Comparison of ENCODE assay signal across 20 cellular contexts in genomic region chr21:27954806-27955205, GRCh38.
A peak's percentile ranks its signal among the peaks of the same experiment; 100 is the strongest.
DNase-seq lines count a peak whose midpoint lies in the region; ATAC-seq, FAIRE-seq and TF ChIP-seq lines count a peak whose summit lies in the region.
"Had no signal": no experiment of that assay in that cellular context is flagged by ENCODE, and none has a peak within 500 bp of the region (broad histone marks: within the 10 kb centered on the region; RNA-seq: fewer than 3 reads in every experiment).

No MANE protein-coding gene starts in this region.

- no peak for TF ChIP-seq CTCF in AG10803 (conservative IDR thresholded peaks at IDR 0.05; ENCODE audit: low read length)
- TF ChIP-seq CTCF in astrocyte of the spinal cord (IDR thresholded peaks at IDR 0.05; ENCODE audit: low read depth, low read length), result no peak
- no peak for TF ChIP-seq CTCF in CD4-positive, alpha-beta T cell (IDR thresholded peaks at IDR 0.05)

- H3K4me3 ChIP-seq in AG10803 (ENCODE audit: low read length) (no peak overlapping the region), astrocyte of the spinal cord (ENCODE audit: low read depth, low read length) (no peak overlapping the region)
- H3K4me3 ChIP-seq: right lobe of liver had no signal

- FAIRE-seq in RCC 7860 (lab: Jason Lieb, UNC), result no peak
- FAIRE-seq: H54 had no signal

- H3K9me3 ChIP-seq in CD4-positive, alpha-beta T cell (ENCODE audit: control insufficient read depth, low read length), result no peaks in the 10 kb centered on the region
- H3K9me3 ChIP-seq: right lobe of liver had no signal

- no peaks in the 10 kb centered on the region for H3K9me3 Mint-ChIP-seq in CD4-positive, alpha-beta T cell
- H3K9me3 Mint-ChIP-seq: activated T-cell treated with anti-CD3 and anti-CD28 coated beads, Interleukin-2, amount 50 U/mL, for 72 hours; dendritic cell treated with granulocyte-macrophage colony-stimulating factor and Interleukin-4, amounts not matched to agents 40 ng/mL and 50 ng/mL, for 4 days; type B pancreatic cell had no signal

- no peak for ATAC-seq in CD4-positive, alpha-beta T cell (ENCODE audit: poor library complexity)
- ATAC-seq: activated T-cell treated with anti-CD3 and anti-CD28 coated beads, Interleukin-2, amount 50 U/mL, for 72 hours; right lobe of liver had no signal

- no peak overlapping the region for H3K27ac Mint-ChIP-seq in CD4-positive, alpha-beta T cell
- H3K27ac Mint-ChIP-seq: activated CD4-positive, alpha-beta memory T cell treated with anti-CD3 and anti-CD28 coated beads for 36 hours; activated T-cell treated with anti-CD3 and anti-CD28 coated beads, Interleukin-2, amount 50 U/mL, for 72 hours; dendritic cell treated with granulocyte-macrophage colony-stimulating factor and Interleukin-4, amounts not matched to agents 40 ng/mL and 50 ng/mL, for 4 days; type B pancreatic cell had no signal

- in situ Hi-C loops in astrocyte of the spinal cord (cut with HindIII; ENCODE audit: low sequenced_read_pairs), result no loop called here

- POLR2A ChIA-PET in CD4-positive, alpha-beta T cell (lab: Charles Lee), result no interaction called here

- intact Hi-C loops in CD4-positive, alpha-beta T cell (cut with DNase I, micrococcal nuclease), result no loop called here

- no peak overlapping the region for H3K4me3 Mint-ChIP-seq in CD4-positive, alpha-beta T cell
- H3K4me3 Mint-ChIP-seq: activated CD4-positive, alpha-beta memory T cell treated with anti-CD3 and anti-CD28 coated beads for 36 hours; activated T-cell treated with anti-CD3 and anti-CD28 coated beads, Interleukin-2, amount 50 U/mL, for 72 hours; dendritic cell treated with granulocyte-macrophage colony-stimulating factor and Interleukin-4, amounts not matched to agents 40 ng/mL and 50 ng/mL, for 4 days; type B pancreatic cell had no signal

- H3K4me1 Mint-ChIP-seq in CD4-positive, alpha-beta T cell (ENCODE audit: low read depth), result no peaks in the 10 kb centered on the region

- CTCF ChIA-PET in CD4-positive, alpha-beta T cell (lab: Charles Lee), result no interaction called here

- H3K36me3 Mint-ChIP-seq in CD4-positive, alpha-beta T cell (ENCODE audit: low read depth), result no peaks in the 10 kb centered on the region
- H3K36me3 Mint-ChIP-seq: activated CD4-positive, alpha-beta memory T cell treated with anti-CD3 and anti-CD28 coated beads for 36 hours; type B pancreatic cell had no signal

- H3K27me3 Mint-ChIP-seq in CD4-positive, alpha-beta T cell, result no peaks in the 10 kb centered on the region
- H3K27me3 Mint-ChIP-seq: activated CD4-positive, alpha-beta memory T cell treated with anti-CD3 and anti-CD28 coated beads for 36 hours; type B pancreatic cell had no signal

- H3K27me3 ChIP-seq in CD4-positive, alpha-beta T cell (ENCODE audit: control insufficient read depth, insufficient read depth, low read length), result no peaks in the 10 kb centered on the region
- H3K27me3 ChIP-seq: right lobe of liver had no signal

- DNase-seq in AG10803 (ENCODE audit: low read depth) (peak; percentile 23), Kasumi-1 (lab: John Stamatoyannopoulos, UW) (peak; percentile 2 to 30), astrocyte of the spinal cord (ENCODE audit: low read depth, low spot score) (peak; percentile 33), iris pigment epithelial cell (ENCODE audit: low read depth) (peak; percentile 84), caudate nucleus (lab: John Stamatoyannopoulos, UW) (no peak), RCC 7860 (ENCODE audit: low spot score) (no peak), cerebellar nuclear complex (lab: John Stamatoyannopoulos, UW) (no peak)
- DNase-seq in CD4-positive, alpha-beta T cell, result no peak
- DNase-seq: activated CD4-positive, alpha-beta memory T cell treated with anti-CD3 and anti-CD28 coated beads for 36 hours; activated T-cell treated with anti-CD3 and anti-CD28 coated beads, Interleukin-2, amount 50 U/mL, for 72 hours; amniotic stem cell; DMS 273 treated with DMSO at 0.1 percent for 48 hours; NCI-H1092; NCI-H2171; NK-92 treated with Interleukin-12 subunit alpha and Interleukin-12 subunit beta, amount 100 ng/mL, for 24 hours; right lobe of liver; stimulated activated CD4-positive, alpha-beta T cell treated with anti-CD3 and anti-CD28 coated beads, Interleukin-4, amount 100 ng/mL, for 24 hours had no signal

- no peak overlapping the region for H3K27ac ChIP-seq in caudate nucleus (ENCODE audit: low read depth, low read length)
- no peak overlapping the region for H3K27ac ChIP-seq in CD4-positive, alpha-beta T cell (ENCODE audit: low read depth, low read length)
- H3K27ac ChIP-seq: right lobe of liver had no signal

Comparison
In these comparisons a context has a peak if more than half of its experiments do, and no peak if none do; other contexts are left out.
1. DNase-seq: peak in AG10803 (single experiment), Kasumi-1 (2 of 2), astrocyte of the spinal cord (single experiment) and iris pigment epithelial cell (single experiment); none in caudate nucleus (0 of 61), CD4-positive, alpha-beta T cell (0 of 10), RCC 7860 (single experiment) and cerebellar nuclear complex (0 of 2).